Comparison of ENCODE assay signal across 8 cellular contexts in genomic region chr5:14873093-14873492, GRCh38. TPM values are rescaled to one million over a fixed set of nuclear protein-coding genes. Genes with fewer than 3 reads are reported as not detected.
DNase-seq lines count a peak whose midpoint lies in the region; ATAC-seq and TF ChIP-seq lines count a peak whose summit lies in the region.

No MANE protein-coding gene starts in this region.

- H3K4me3 ChIP-seq in heart right ventricle, result peak overlapping the region in 9 of 10 donors; percentile 79 to 94 (median 85)
- peak overlapping the region in 1 of 2 donors; percentile 97 for H3K4me3 ChIP-seq in ascending aorta
- peak overlapping the region in 3 of 4 donors; percentile 71 to 96 (median 91) for H3K4me3 ChIP-seq in transverse colon

- H3K9me3 ChIP-seq in heart right ventricle, result no peaks in the 10 kb centered on the region
- H3K9me3 ChIP-seq in ascending aorta, result no peaks in the 10 kb centered on the region
- H3K9me3 ChIP-seq in transverse colon, result no peaks in the 10 kb centered on the region

- TF ChIP-seq POLR2A in transverse colon (IDR thresholded peaks at IDR 0.05), result no peak

- no peaks in the 10 kb centered on the region for H3K36me3 Mint-ChIP-seq in naive B cell

- H3K4me1 ChIP-seq in heart right ventricle (peaks cover 0 to 47% (median 25%) of the 10 kb centered on the region in 9 donors), ascending aorta (no peaks in the 10 kb centered on the region), transverse colon (peaks cover 0 to 39% (median 13%) of the 10 kb centered on the region in 4 donors)

- peaks cover 0 to 12% (median 0%) of the 10 kb centered on the region in 3 donors for H3K27me3 Mint-ChIP-seq in naive B cell

- intact Hi-C loops in heart right ventricle (cut with DNase I) (loop anchor here in 8 of 10 donors (2.0 to 10.0 kb wide), 9 partner anchors 62 to 146 kb away; no protein-coding TSS in a partner anchor), cardiac septum (cut with DNase I) (loop anchor here (2.0 to 5.0 kb wide), 4 partner anchors 66 to 144 kb away; no protein-coding TSS in a partner anchor), ascending aorta (cut with DNase I) (loop anchor here (2.0 to 5.0 kb wide), 3 partner anchors 130 to 191 kb away; no protein-coding TSS in a partner anchor), transverse colon (cut with DNase I; ENCODE audit: low total_unique reads) (no loop called here)

- no peak for TF ChIP-seq EP300 in transverse colon (IDR thresholded peaks at IDR 0.05; ENCODE audit: low read depth)

- H3K36me3 ChIP-seq in heart right ventricle (no peaks in the 10 kb centered on the region), ascending aorta (no peaks in the 10 kb centered on the region), transverse colon (no peaks in the 10 kb centered on the region)

- peak overlapping the region in 2 of 6 donors; percentile 86 to 95 for H3K27ac Mint-ChIP-seq in naive B cell

- DNase-seq in heart right ventricle, result no peak
- DNase-seq in cardiac septum (ENCODE audit: low spot score), result no peak
- no peak for DNase-seq in ascending aorta (ENCODE audit: low spot score in 2 of 2)
- DNase-seq in naive B cell, result no peak
- DNase-seq in transverse colon, result no peak
- no peak for DNase-seq in GM03348 (ENCODE audit: low spot score)

- H3K9me3 Mint-ChIP-seq in naive B cell, result no peaks in the 10 kb centered on the region

- H3K4me3 Mint-ChIP-seq in naive B cell, result peak overlapping the region in 6 of 8 donors; percentile 93 to 96 (median 96)

- H3K4me1 Mint-ChIP-seq in naive B cell, result peaks cover 21 to 25% (median 25%) of the 10 kb centered on the region in 3 donors

- 56 to 67% methylated on average over 9 of the region's 9 CpGs for WGBS in heart right ventricle, 2 donors
- 68 to 80% methylated on average over 9 of the region's 9 CpGs for WGBS in transverse colon (ENCODE audit: low coverage in 1 of 2), 2 donors

- in situ Hi-C loops in transverse colon (cut with MboI; ENCODE audit: low pct_ligation_motif_present in 1 of 4, low pct_unique_long_range_greater_than_20kb in 1 of 4, low sequenced_read_pairs in 3 of 4), result loop anchor here in 1 of 4 donors (10.0 kb wide), 1 partner anchor 132 kb away; no protein-coding TSS in a partner anchor

- peak overlapping the region in 9 of 10 donors; percentile 96 to 100 (median 99) for H3K27ac ChIP-seq in heart right ventricle
- peak overlapping the region; percentile 94 to 100 for H3K27ac ChIP-seq in ascending aorta
- peak overlapping the region; percentile 88 to 99 (median 96) for H3K27ac ChIP-seq in transverse colon

- ATAC-seq in heart right ventricle (no peak), naive B cell (ENCODE audit: low read depth in 2 of 2) (no peak), HG03095 (IDR thresholded peaks at IDR 0.05; ENCODE audit: unreplicated experiment) (no peak)
- ATAC-seq in activated CD4-positive, CD25-positive, alpha-beta regulatory T cell treated with anti-CD3 and anti-CD28 coated beads, Interleukin-2, amount 50 U/mL, for 24 hours, result no peak

- TF ChIP-seq CTCF in heart right ventricle (IDR thresholded peaks at IDR 0.05) (no peak), ascending aorta (IDR thresholded peaks at IDR 0.05) (no peak), transverse colon (IDR thresholded peaks at IDR 0.05) (no peak)

- H3K27me3 ChIP-seq in heart right ventricle (no peaks in the 10 kb centered on the region), ascending aorta (no peaks in the 10 kb centered on the region), transverse colon (no peaks in the 10 kb centered on the region)

RNA-seq across cellular contexts. Expression of gene ANKH, which starts 1.5 kb away (rescaled TPM):
- total RNA-seq in heart right ventricle (100 to 1,000 TPM; 155 to 256 (median 215) TPM), cardiac septum (233 TPM), ascending aorta (388 TPM), transverse colon (10 to 100 TPM; 24.7 to 96.5 (median 69.4) TPM)
- polyA plus RNA-seq in heart right ventricle (10 to 100 TPM; 51.0 to 54.3 TPM), naive B cell (ENCODE audit: low read depth in 6 of 6) (10 to 100 TPM in 4 of 6 donors, 1 to 10 TPM in 2; 7.4 to 14.7 (median 11.8) TPM)
